Comparison of ENCODE assay signal across 17 cellular contexts in genomic region chr5:96691503-96692303, GRCh38. TPM values are rescaled to one million over a fixed set of nuclear protein-coding genes. Genes with fewer than 3 reads are reported as not detected.
DNase-seq lines count a peak whose midpoint lies in the region; ATAC-seq and TF ChIP-seq lines count a peak whose summit lies in the region.
"Had no signal": no experiment of that assay in that cellular context is flagged by ENCODE, and none has a peak within 500 bp of the region (broad histone marks: within the 10 kb centered on the region; RNA-seq: fewer than 3 reads in every experiment).

No MANE protein-coding gene starts in this region.

- H3K27me3 Mint-ChIP-seq in CD4-positive, alpha-beta memory T cell, result no peaks in the 10 kb centered on the region
- H3K27me3 Mint-ChIP-seq in osteocyte (ENCODE audit: unreplicated experiment), result no peaks in the 10 kb centered on the region
- H3K27me3 Mint-ChIP-seq: brain had no signal

- ATAC-seq in SK-N-SH treated with all-trans-retinoic acid at 6 μM for 48 hours, result peak; percentile 77
- ATAC-seq: stimulated activated naive CD8-positive, alpha-beta T cell treated with anti-CD3 and anti-CD28 coated beads, Interleukin-15, Interleukin-2, amounts not matched to agents 100 U/mL and 50 U/mL, for 24 hours had no signal

- peaks cover 0 to 31% of the 10 kb centered on the region in 2 donors for H3K36me3 Mint-ChIP-seq in CD4-positive, alpha-beta memory T cell
- H3K36me3 Mint-ChIP-seq in osteocyte (ENCODE audit: unreplicated experiment), result no peaks in the 10 kb centered on the region
- H3K36me3 Mint-ChIP-seq: brain had no signal

- H3K4me3 Mint-ChIP-seq in CD4-positive, alpha-beta memory T cell, result no peak overlapping the region
- H3K4me3 Mint-ChIP-seq in osteocyte (ENCODE audit: unreplicated experiment), result no peak overlapping the region
- H3K4me3 Mint-ChIP-seq: brain; T-helper 2 cell treated with Interferon-gamma antibody and Interleukin-4, amounts not matched to agents 5 μg/mL and 100 μg/mL, for 36 hours had no signal

- H3K36me3 ChIP-seq in CD4-positive, alpha-beta memory T cell (ENCODE audit: insufficient read depth, low read length), result no peaks in the 10 kb centered on the region
- peaks cover 0 to under 1% of the 10 kb centered on the region in 2 donors for H3K36me3 ChIP-seq in adrenal gland (replicated peaks in 1 of 2)

- no peak for TF ChIP-seq CTCF in osteocyte (IDR thresholded peaks at IDR 0.05)
- no peak for TF ChIP-seq CTCF in adrenal gland (IDR thresholded peaks at IDR 0.05)

- no peaks in the 10 kb centered on the region for H3K9me3 ChIP-seq in CD4-positive, alpha-beta memory T cell (ENCODE audit: control insufficient read depth in 1 of 2, low read length in 2 of 2)
- no peaks in the 10 kb centered on the region for H3K9me3 ChIP-seq in adrenal gland (replicated peaks in 1 of 3)
- H3K9me3 ChIP-seq: sigmoid colon had no signal

- no peak overlapping the region for H3K27ac ChIP-seq in CD4-positive, alpha-beta memory T cell (ENCODE audit: low read depth, low read length)
- peak overlapping the region in 1 of 5 donors; percentile 23 for H3K27ac ChIP-seq in adrenal gland
- H3K27ac ChIP-seq: RWPE1 had no signal

- H3K4me1 ChIP-seq in CD4-positive, alpha-beta memory T cell (ENCODE audit: insufficient read depth, low read length), result peaks cover 7% of the 10 kb centered on the region
- H3K4me1 ChIP-seq in adrenal gland (replicated peaks in 1 of 2), result no peaks in the 10 kb centered on the region

- H3K9me3 Mint-ChIP-seq in CD4-positive, alpha-beta memory T cell, result no peaks in the 10 kb centered on the region
- H3K9me3 Mint-ChIP-seq in osteocyte (ENCODE audit: unreplicated experiment), result no peaks in the 10 kb centered on the region
- H3K9me3 Mint-ChIP-seq: brain; T-helper 2 cell treated with Interferon-gamma antibody and Interleukin-4, amounts not matched to agents 5 μg/mL and 100 μg/mL, for 36 hours had no signal

- CTCF ChIA-PET in CD4-positive, alpha-beta memory T cell (lab: Charles Lee; ENCODE audit: partially characterized antibody), result interaction anchor here (1.7 to 6.9 kb wide), 2 partner anchors 10 to 78 kb away, joined by 4 to 74 read pairs; no protein-coding TSS in a partner anchor

- DNase-seq in CD4-positive, alpha-beta memory T cell, result no peak
- DNase-seq in fibroblast of peridontal ligament (ENCODE audit: extremely low read depth) (peak; percentile 83), osteocyte (ENCODE audit: extremely low spot score, unreplicated experiment) (no peak), posterior cingulate gyrus (no peak), adrenal gland (no peak), cortex of kidney (lab: John Stamatoyannopoulos, UW) (no peak), hippocampal formation (lab: John Stamatoyannopoulos, UW) (no peak)
- DNase-seq: activated CD4-positive, alpha-beta T cell treated with anti-CD3 and anti-CD28 coated beads, Interleukin-2, amount 50 U/mL, for 48 hours; KG1; NCI-H1694; NCI-H69; sigmoid colon; stimulated activated naive CD8-positive, alpha-beta T cell treated with anti-CD3 and anti-CD28 coated beads, Interleukin-15, Interleukin-2, amounts not matched to agents 100 U/mL and 50 U/mL, for 24 hours had no signal

- intact Hi-C loops in CD4-positive, alpha-beta memory T cell (cut with micrococcal nuclease), result no loop called here
- intact Hi-C loops in posterior cingulate gyrus (cut with DNase I), result no loop called here
- intact Hi-C loops in adrenal gland (cut with DNase I), result no loop called here

- 79 to 91% (median 83%) methylated on average over 2 of the region's 2 CpGs for WGBS in adrenal gland, 4 donors

- TF ChIP-seq POLR2A in adrenal gland (IDR thresholded peaks at IDR 0.05), result no peak

- POLR2A ChIA-PET in CD4-positive, alpha-beta memory T cell (lab: Charles Lee; ENCODE audit: partially characterized antibody), result interaction anchor here (0.9 to 2.1 kb wide), 2 partner anchors 11 to 30 kb away, joined by 3 to 7 read pairs; no protein-coding TSS in a partner anchor

- no peaks in the 10 kb centered on the region for H3K27me3 ChIP-seq in CD4-positive, alpha-beta memory T cell (ENCODE audit: insufficient read depth, low read length)
- no peaks in the 10 kb centered on the region for H3K27me3 ChIP-seq in adrenal gland
- H3K27me3 ChIP-seq: sigmoid colon had no signal

- peak overlapping the region in 5 of 7 donors; percentile 9 to 65 (median 19) for H3K27ac Mint-ChIP-seq in CD4-positive, alpha-beta memory T cell
- H3K27ac Mint-ChIP-seq in osteocyte (ENCODE audit: unreplicated experiment), result peak overlapping the region; percentile 37
- H3K27ac Mint-ChIP-seq: brain; T-helper 2 cell treated with Interferon-gamma antibody and Interleukin-4, amounts not matched to agents 5 μg/mL and 100 μg/mL, for 36 hours had no signal

- H3K4me3 ChIP-seq in CD4-positive, alpha-beta memory T cell (ENCODE audit: low read length in 2 of 2), result no peak overlapping the region
- no peak overlapping the region for H3K4me3 ChIP-seq in adrenal gland
- H3K4me3 ChIP-seq: sigmoid colon had no signal

- peaks cover 11 to 34% (median 14%) of the 10 kb centered on the region in 4 donors for H3K4me1 Mint-ChIP-seq in CD4-positive, alpha-beta memory T cell
- peaks cover 23% of the 10 kb centered on the region for H3K4me1 Mint-ChIP-seq in osteocyte (ENCODE audit: unreplicated experiment)

TF ChIP-seq in SK-N-SH treated with all-trans-retinoic acid at 6 μM for 48 hours, 23 proteins besides CTCF, POLR2A, EP300 and RAD21 (continues in another document):
- TF ChIP-seq CSRNP3 (CRISPR knock-in tag; IDR thresholded peaks at IDR 0.05), result no peak
- no peak for TF ChIP-seq ARNTL (CRISPR knock-in tag; IDR thresholded peaks at IDR 0.05; ENCODE audit: borderline replicate concordance, low read depth)
- no peak for TF ChIP-seq PATZ1 (CRISPR knock-in tag; IDR thresholded peaks at IDR 0.05; ENCODE audit: borderline replicate concordance)
- no peak for TF ChIP-seq ZNF8 (CRISPR knock-in tag; IDR thresholded peaks at IDR 0.05)
- no peak for TF ChIP-seq CREB5 (CRISPR knock-in tag; IDR thresholded peaks at IDR 0.05; ENCODE audit: low read depth)
- no peak for TF ChIP-seq RARB (CRISPR knock-in tag; IDR thresholded peaks at IDR 0.05)
- no peak for TF ChIP-seq ZNF70 (CRISPR knock-in tag; IDR thresholded peaks at IDR 0.05)
- TF ChIP-seq GLIS3 (CRISPR knock-in tag; IDR thresholded peaks at IDR 0.05), result no peak
- TF ChIP-seq ZC3H10 (CRISPR knock-in tag; IDR thresholded peaks at IDR 0.05), result no peak
- no peak for TF ChIP-seq TOX (CRISPR knock-in tag; IDR thresholded peaks at IDR 0.05; ENCODE audit: borderline replicate concordance)
- TF ChIP-seq BACH2 (CRISPR knock-in tag; IDR thresholded peaks at IDR 0.05; ENCODE audit: borderline replicate concordance), result no peak
- TF ChIP-seq TCF4 (CRISPR knock-in tag; IDR thresholded peaks at IDR 0.05; ENCODE audit: borderline replicate concordance), result no peak

RNA-seq across cellular contexts. Expression of gene CAST, which starts 29.5 kb away (rescaled TPM):
- total RNA-seq in CD4-positive, alpha-beta memory T cell, result 100 to 1,000 TPM; 196 to 207 TPM
- 10 to 100 TPM; 24.0 to 98.8 TPM for polyA plus RNA-seq in CD4-positive, alpha-beta memory T cell
- total RNA-seq in osteocyte, result 144 and 154 TPM in 2 replicates
- total RNA-seq in adrenal gland, result 100 to 1,000 TPM; 130 to 229 (median 185) TPM
- 100 to 1,000 TPM in 1 of 3 donors, 10 to 100 TPM in 2; 54.3 to 329 (median 81.6) TPM for polyA plus RNA-seq in adrenal gland
